19 cellular contexts compared by ENCODE assay signal in genomic region chr4:125200556-125200955, GRCh38.
DNase-seq lines count a peak whose midpoint lies in the region; ATAC-seq and TF ChIP-seq lines count a peak whose summit lies in the region.
"Had no signal": no experiment of that assay in that cellular context is flagged by ENCODE, and none has a peak within 500 bp of the region (broad histone marks: within the 10 kb centered on the region; RNA-seq: fewer than 3 reads in every experiment).

No MANE protein-coding gene starts in this region.

- no peak overlapping the region for H3K4me3 Mint-ChIP-seq in naive thymus-derived CD4-positive, alpha-beta T cell
- H3K4me3 Mint-ChIP-seq: CD4-positive, CD25-positive, alpha-beta regulatory T cell had no signal

- H3K9me3 Mint-ChIP-seq in naive thymus-derived CD4-positive, alpha-beta T cell = peaks cover 0 to 9% (median 2%) of the 10 kb centered on the region in 11 donors

- H3F3A ChIP-seq in MM.1S (ENCODE audit: insufficient read depth, low read length) = no peaks in the 10 kb centered on the region

- no peaks in the 10 kb centered on the region for H3K9me2 ChIP-seq in MM.1S (replicated peaks; ENCODE audit: insufficient read depth, low read length)

- H3K36me3 Mint-ChIP-seq in naive thymus-derived CD4-positive, alpha-beta T cell = no peaks in the 10 kb centered on the region
- H3K36me3 Mint-ChIP-seq: CD4-positive, CD25-positive, alpha-beta regulatory T cell had no signal

- H3K27me3 Mint-ChIP-seq in naive thymus-derived CD4-positive, alpha-beta T cell = no peaks in the 10 kb centered on the region
- H3K27me3 Mint-ChIP-seq: CD4-positive, CD25-positive, alpha-beta regulatory T cell had no signal

- no peaks in the 10 kb centered on the region for H3K79me2 ChIP-seq in MM.1S (ENCODE audit: low read length)

- no peaks in the 10 kb centered on the region for H4K20me1 ChIP-seq in MM.1S (ENCODE audit: insufficient read depth, low read length)

- no peaks in the 10 kb centered on the region for H3K4me1 ChIP-seq in MM.1S (ENCODE audit: low read length)
- H3K4me1 ChIP-seq in naive thymus-derived CD4-positive, alpha-beta T cell (ENCODE audit: control insufficient read depth in 2 of 2, insufficient read depth in 2 of 2, low read length in 2 of 2) = no peaks in the 10 kb centered on the region

- no peak for ATAC-seq in naive thymus-derived CD4-positive, alpha-beta T cell
- ATAC-seq: Right ventricle myocardium inferior had no signal

- H3K27ac ChIP-seq in MM.1S (ENCODE audit: low read length) = no peak overlapping the region
- no peak overlapping the region for H3K27ac ChIP-seq in naive thymus-derived CD4-positive, alpha-beta T cell (ENCODE audit: low read depth, low read length)

- H3K27ac Mint-ChIP-seq in naive thymus-derived CD4-positive, alpha-beta T cell = no peak overlapping the region
- H3K27ac Mint-ChIP-seq: CD4-positive, CD25-positive, alpha-beta regulatory T cell had no signal

- H3K9me3 ChIP-seq in MM.1S (replicated peaks; ENCODE audit: insufficient read depth, low read length) = no peaks in the 10 kb centered on the region
- no peaks in the 10 kb centered on the region for H3K9me3 ChIP-seq in naive thymus-derived CD4-positive, alpha-beta T cell (ENCODE audit: control insufficient read depth in 2 of 3, low read length in 3 of 3)
- H3K9me3 ChIP-seq: MG63 had no signal

- no peak for TF ChIP-seq CTCF in MM.1S (IDR thresholded peaks at IDR 0.05; ENCODE audit: low read length)

- intact Hi-C loops in naive thymus-derived CD4-positive, alpha-beta T cell (cut with micrococcal nuclease) = no loop called here

- POLR2A ChIA-PET in naive thymus-derived CD4-positive, alpha-beta T cell (lab: Charles Lee) = no interaction called here

- H3K4me2 ChIP-seq in MM.1S (ENCODE audit: low read depth, low read length) = no peak overlapping the region

- in situ Hi-C loops in ACHN (cut with HindIII; ENCODE audit: low pct_ligation_motif_present, low pct_unique_long_range_greater_than_20kb, low sequenced_read_pairs) = no loop called here

- H2AFZ ChIP-seq in MM.1S (ENCODE audit: low read length) = 0 out of 2 replicates have a peak overlapping the region, but pooled peaks have one; percentile 19

- no peak overlapping the region for H3K4me3 ChIP-seq in MM.1S (ENCODE audit: low read length)
- H3K4me3 ChIP-seq in naive thymus-derived CD4-positive, alpha-beta T cell (ENCODE audit: low read length) = no peak overlapping the region
- H3K4me3 ChIP-seq: MG63 had no signal

- no peaks in the 10 kb centered on the region for H3K4me1 Mint-ChIP-seq in naive thymus-derived CD4-positive, alpha-beta T cell

- H3K9ac ChIP-seq in MM.1S (ENCODE audit: low read length) = no peak overlapping the region

- H3K36me3 ChIP-seq in MM.1S (replicated peaks; ENCODE audit: insufficient read depth, low read length) = no peaks in the 10 kb centered on the region
- no peaks in the 10 kb centered on the region for H3K36me3 ChIP-seq in naive thymus-derived CD4-positive, alpha-beta T cell (ENCODE audit: control insufficient read depth in 2 of 3, insufficient read depth in 3 of 3, low read length in 3 of 3)
- H3K36me3 ChIP-seq: MG63 had no signal

- CTCF ChIA-PET in naive thymus-derived CD4-positive, alpha-beta T cell (lab: Charles Lee) = no interaction called here

- DNase-seq in ACHN (peak; percentile 2), MM.1S (peak; percentile 50), fibroblast of peridontal ligament (ENCODE audit: extremely low read depth) (peak; percentile 40), renal cortical epithelial cell (ENCODE audit: low read depth) (peak; percentile 40), SW480 (ENCODE audit: low spot score) (no peak), globus pallidus (ENCODE audit: low spot score) (no peak)
- DNase-seq in naive thymus-derived CD4-positive, alpha-beta T cell = no peak
- DNase-seq: CD4-positive, CD25-positive, alpha-beta regulatory T cell; EL; GF-D8; H7; Kasumi-1; MG63; NCI-H1048; NCI-H1417 treated with DMSO at 0.1 percent for 48 hours; NCI-H187; NK-92 treated with Interleukin-12 subunit alpha and Interleukin-12 subunit beta, amount 100 ng/mL, for 24 hours; SW 1271 had no signal

- H3K27me3 ChIP-seq in MM.1S (replicated peaks; ENCODE audit: insufficient read depth, low read length) = no peaks in the 10 kb centered on the region
- no peaks in the 10 kb centered on the region for H3K27me3 ChIP-seq in naive thymus-derived CD4-positive, alpha-beta T cell (ENCODE audit: control insufficient read depth in 2 of 2, insufficient read depth in 2 of 2, low read length in 2 of 2)
- H3K27me3 ChIP-seq: MG63 had no signal

Comparison
In these comparisons a context has a peak if more than half of its experiments do, and no peak if none do; other contexts are left out.
1. DNase-seq: peak in ACHN (single experiment), MM.1S (single experiment), fibroblast of peridontal ligament (single experiment) and renal cortical epithelial cell (single experiment); none in SW480 (single experiment), globus pallidus (single experiment) and naive thymus-derived CD4-positive, alpha-beta T cell (0 of 9).